20 cellular contexts compared by ENCODE assay signal in genomic region chr11:116281173-116282160, GRCh38.
A peak's percentile ranks its signal among the peaks of the same experiment; 100 is the strongest.
DNase-seq lines count a peak whose midpoint lies in the region; ATAC-seq, FAIRE-seq and TF ChIP-seq lines count a peak whose summit lies in the region.
"Had no signal": no experiment of that assay in that cellular context is flagged by ENCODE, and none has a peak within 500 bp of the region (broad histone marks: within the 10 kb centered on the region; RNA-seq: fewer than 3 reads in every experiment).

No MANE protein-coding gene starts in this region.

- WGBS in HepG2 (ENCODE audit: low lambda C conversion rate), result 66% methylated on average over 10 of the region's 13 CpGs
- WGBS in right lobe of liver (ENCODE audit: insufficient coverage, low coverage, low lambda C conversion rate, missing lambda C conversion rate), result 66% methylated on average over 9 of the region's 13 CpGs
- 92% methylated on average over 13 of the region's 13 CpGs for WGBS in hepatocyte (ENCODE audit: low lambda C conversion rate, missing lambda C conversion rate)
- 92% methylated on average over 13 of the region's 13 CpGs for WGBS in smooth muscle cell (ENCODE audit: low lambda C conversion rate)
- 82 to 85% methylated on average over 12 to 13 of the region's 13 CpGs for WGBS in aorta, 2 donors

- H3K4me1 ChIP-seq in HepG2 (ENCODE audit: insufficient read depth, low read length) (peaks cover 6% of the 10 kb centered on the region; the same call in 1 of the 2 replicates), right lobe of liver (no peaks in the 10 kb centered on the region), PC-9 (replicated peaks; ENCODE audit: insufficient read depth) (no peaks in the 10 kb centered on the region), hepatocyte (ENCODE audit: insufficient read depth) (no peaks in the 10 kb centered on the region), smooth muscle cell (ENCODE audit: low read depth) (no peaks in the 10 kb centered on the region), left lung (peaks cover 0 to 3% of the 10 kb centered on the region in 2 donors), aorta (ENCODE audit: control insufficient read depth in 1 of 2, insufficient read depth in 2 of 2, low read length in 2 of 2) (no peaks in the 10 kb centered on the region)

- CTCF ChIA-PET in HepG2 (lab: Yijun Ruan, JAX; ENCODE audit: low intra/inter-chr PET ratio, low total read pairs) (no interaction called here), PC-9 (lab: Charles Lee) (no interaction called here)

- no peak for TF ChIP-seq POLR2A in HepG2 (IDR thresholded peaks at IDR 0.05; ENCODE audit: insufficient read depth in 1 of 2, low read depth in 2 of 2, low read length in 2 of 2)
- no peak for TF ChIP-seq POLR2A in right lobe of liver (IDR thresholded peaks at IDR 0.05)

- BruUV-seq in HepG2 (replicated peaks; lab: Mats Ljungman, UMichigan) (no TSS peak), PC-9 (replicated peaks; lab: Mats Ljungman, UMichigan) (no TSS peak)

- H3K9ac ChIP-seq in HepG2 (ENCODE audit: insufficient read depth, low read depth, low read length), result no peak overlapping the region
- no peak overlapping the region for H3K9ac ChIP-seq in smooth muscle cell (ENCODE audit: low read depth)

- H3K9me3 ChIP-seq in HepG2 (ENCODE audit: low read length), result no peaks in the 10 kb centered on the region
- no peaks in the 10 kb centered on the region for H3K9me3 ChIP-seq in right lobe of liver
- no peaks in the 10 kb centered on the region for H3K9me3 ChIP-seq in PC-9 (ENCODE audit: insufficient read depth, low read depth)
- H3K9me3 ChIP-seq in hepatocyte (ENCODE audit: low read depth), result no peaks in the 10 kb centered on the region
- no peaks in the 10 kb centered on the region for H3K9me3 ChIP-seq in smooth muscle cell (replicated peaks; ENCODE audit: low read depth)
- no peaks in the 10 kb centered on the region for H3K9me3 ChIP-seq in left lung
- no peaks in the 10 kb centered on the region for H3K9me3 ChIP-seq in aorta (ENCODE audit: control insufficient read depth, low read length)
- H3K9me3 ChIP-seq: transverse colon had no signal

- H3K4me3 ChIP-seq in HepG2 (replicated peaks in 1 of 3; ENCODE audit: insufficient read depth in 1 of 3, low read depth in 2 of 3, low read length in 3 of 3) (no peak overlapping the region), right lobe of liver (no peak overlapping the region), PC-9 (no peak overlapping the region), hepatocyte (no peak overlapping the region), smooth muscle cell (no peak overlapping the region), left lung (no peak overlapping the region), aorta (ENCODE audit: low read length in 2 of 2) (no peak overlapping the region)
- H3K4me3 ChIP-seq: transverse colon had no signal

- TF ChIP-seq RAD21 in HepG2 (CRISPR knock-in tag; IDR thresholded peaks at IDR 0.05), result no peak

- H3K27me3 ChIP-seq in HepG2 (ENCODE audit: control insufficient read depth in 1 of 2, insufficient read depth in 2 of 2, low read length in 2 of 2), result no peaks in the 10 kb centered on the region
- H3K27me3 ChIP-seq in right lobe of liver, result no peaks in the 10 kb centered on the region
- H3K27me3 ChIP-seq in PC-9 (ENCODE audit: insufficient read depth, low read depth), result peaks cover 10% of the 10 kb centered on the region
- no peaks in the 10 kb centered on the region for H3K27me3 ChIP-seq in hepatocyte
- H3K27me3 ChIP-seq in smooth muscle cell (ENCODE audit: low read depth), result peaks cover 4% of the 10 kb centered on the region
- H3K27me3 ChIP-seq in left lung, result no peaks in the 10 kb centered on the region
- peaks cover 0 to 2% of the 10 kb centered on the region in 2 donors for H3K27me3 ChIP-seq in aorta (ENCODE audit: control insufficient read depth in 1 of 2, insufficient read depth in 2 of 2, low read length in 1 of 2)

- H3K36me3 ChIP-seq in HepG2 (replicated peaks in 1 of 2; ENCODE audit: control insufficient read depth in 1 of 2, insufficient read depth in 2 of 2, low read length in 2 of 2), result no peaks in the 10 kb centered on the region
- H3K36me3 ChIP-seq in right lobe of liver, result no peaks in the 10 kb centered on the region
- H3K36me3 ChIP-seq in PC-9 (ENCODE audit: low read depth), result no peaks in the 10 kb centered on the region
- no peaks in the 10 kb centered on the region for H3K36me3 ChIP-seq in hepatocyte (replicated peaks; ENCODE audit: insufficient read depth, low read depth)
- H3K36me3 ChIP-seq in smooth muscle cell (ENCODE audit: low read depth), result no peaks in the 10 kb centered on the region
- no peaks in the 10 kb centered on the region for H3K36me3 ChIP-seq in left lung
- no peaks in the 10 kb centered on the region for H3K36me3 ChIP-seq in aorta (ENCODE audit: control insufficient read depth in 1 of 2, insufficient read depth in 2 of 2, low read length in 1 of 2)
- H3K36me3 ChIP-seq: transverse colon had no signal

- in situ Hi-C loops in HepG2 (cut with HindIII; ENCODE audit: extremely low pct_ligation_motif_present, low pct_unique_long_range_greater_than_20kb), result loop anchor here (10.0 kb wide), 1 partner anchor 223 kb away; no protein-coding TSS in a partner anchor

- DNase-seq in HepG2 (ENCODE audit: low spot score) (no peak), right lobe of liver (no peak), PC-9 (no peak), hepatocyte (ENCODE audit: low spot score) (no peak), smooth muscle cell (lab: John Stamatoyannopoulos, UW; ENCODE audit: unreplicated experiment) (no peak), left lung (no peak), left lobe of liver (ENCODE audit: low spot score) (no peak), aorta (no peak)
- DNase-seq: activated naive CD4-positive, alpha-beta T cell treated with anti-CD3 and anti-CD28 coated beads, Interleukin-2, amount 50 U/mL, for 16 hours; amygdala; CD8-positive, alpha-beta T cell; GDM1; IMR-90; natural killer cell; NCI-H146; NCI-H345; NCI-H774; transverse colon had no signal

- intact Hi-C loops in HepG2 (cut with micrococcal nuclease; ENCODE audit: unreplicated experiment) (loop anchor here (2.0 kb wide), 1 partner anchor 217 kb away; no protein-coding TSS in a partner anchor), right lobe of liver (cut with DNase I) (no loop called here), PC-9 (cut with micrococcal nuclease; ENCODE audit: unreplicated experiment) (no loop called here), left lung (cut with DNase I) (no loop called here), aorta (cut with DNase I) (no loop called here)

- FAIRE-seq in HepG2 (lab: Jason Lieb, UNC), result no peak
- FAIRE-seq: keratinocyte had no signal

- H3K27ac ChIP-seq in HepG2 (ENCODE audit: extremely low read length, insufficient read depth, low read length) (no peak overlapping the region), right lobe of liver (no peak overlapping the region), PC-9 (no peak overlapping the region), hepatocyte (no peak overlapping the region), smooth muscle cell (ENCODE audit: low read depth) (no peak overlapping the region), left lung (no peak overlapping the region), aorta (ENCODE audit: low read depth in 1 of 2, low read length in 2 of 2) (no peak overlapping the region)
- H3K27ac ChIP-seq: transverse colon had no signal

- H3K4me2 ChIP-seq in HepG2 (ENCODE audit: low read depth, low read length) (no peak overlapping the region), PC-9 (no peak overlapping the region), hepatocyte (no peak overlapping the region), smooth muscle cell (no peak overlapping the region)

- POLR2A ChIA-PET in HepG2 (lab: Yijun Ruan, JAX) (no interaction called here), PC-9 (lab: Charles Lee; ENCODE audit: unreplicated experiment) (no interaction called here)

- H2AFZ ChIP-seq in HepG2 (ENCODE audit: low read length) (no peak overlapping the region), PC-9 (no peak overlapping the region), hepatocyte (no peak overlapping the region), smooth muscle cell (ENCODE audit: low read depth) (no peak overlapping the region)

- no peak for TF ChIP-seq EP300 in HepG2 (IDR thresholded peaks at IDR 0.05; ENCODE audit: low read depth in 2 of 2, low read length in 2 of 2)
- TF ChIP-seq EP300 in HepG2 (CRISPR knock-in tag; IDR thresholded peaks at IDR 0.05; ENCODE audit: borderline replicate concordance), result no peak

- no peak; the same call in 1 of the 2 replicates for TF ChIP-seq CTCF in HepG2 (CRISPR knock-in tag; IDR thresholded peaks at IDR 0.05)
- no peak for TF ChIP-seq CTCF in right lobe of liver (IDR thresholded peaks at IDR 0.05)
- peak; percentile 34; the same call in 1 of the 2 replicates for TF ChIP-seq CTCF in PC-9 (conservative IDR thresholded peaks at IDR 0.05)
- TF ChIP-seq CTCF in hepatocyte (IDR thresholded peaks at IDR 0.05; ENCODE audit: poor library complexity), result peak; percentile 10
- peak; percentile 14 for TF ChIP-seq CTCF in smooth muscle cell (IDR thresholded peaks at IDR 0.05; ENCODE audit: borderline replicate concordance, insufficient read depth, poor library complexity, severe bottlenecking)
- TF ChIP-seq CTCF in left lung (IDR thresholded peaks at IDR 0.05), result no peak

- no peaks in the 10 kb centered on the region for H4K20me1 ChIP-seq in HepG2 (ENCODE audit: insufficient read depth, low read length)
- no peaks in the 10 kb centered on the region for H4K20me1 ChIP-seq in PC-9 (ENCODE audit: insufficient read depth)
- no peaks in the 10 kb centered on the region for H4K20me1 ChIP-seq in hepatocyte (ENCODE audit: insufficient read depth, poor library complexity, severe bottlenecking)
- H4K20me1 ChIP-seq in smooth muscle cell (ENCODE audit: low read depth), result no peaks in the 10 kb centered on the region

- H3K79me2 ChIP-seq in HepG2 (ENCODE audit: insufficient read depth, low read length) (no peaks in the 10 kb centered on the region), PC-9 (ENCODE audit: low read depth) (no peaks in the 10 kb centered on the region), hepatocyte (no peaks in the 10 kb centered on the region), smooth muscle cell (ENCODE audit: low read depth) (no peaks in the 10 kb centered on the region)

- ATAC-seq in HepG2, result no peak; the same call in 2 of the 3 replicates
- ATAC-seq in right lobe of liver, result no peak
- ATAC-seq in left lung, result no peak
- no peak for ATAC-seq in left lobe of liver
- ATAC-seq in aorta (ENCODE audit: low FRiP score), result no peak
- ATAC-seq: CD8-positive, alpha-beta T cell; natural killer cell; stimulated activated memory B cell treated with anti-CD40 and anti-IgM and Interleukin-4, amounts not matched to agents 10 μg/mL and 1 μg/mL and 100 μg/mL, for 72 hours had no signal

- H3K9me2 ChIP-seq in PC-9 (ENCODE audit: insufficient read depth), result no peaks in the 10 kb centered on the region
- no peaks in the 10 kb centered on the region for H3K9me2 ChIP-seq in hepatocyte (replicated peaks; ENCODE audit: insufficient read depth)

- no peaks in the 10 kb centered on the region for H3F3A ChIP-seq in PC-9 (ENCODE audit: insufficient read depth, low read depth)
- H3F3A ChIP-seq in smooth muscle cell (ENCODE audit: low read depth), result no peaks in the 10 kb centered on the region

TF ChIP-seq in HepG2, 621 proteins besides CTCF, POLR2A, EP300 and RAD21:
- TF ChIP-seq RFX5 (IDR thresholded peaks at IDR 0.05; ENCODE audit: low read depth, low read length) (peak; percentile 64; the same call in 1 of the 2 replicates), STAG1 (CRISPR knock-in tag; IDR thresholded peaks at IDR 0.05) (peak; percentile 28), NFYB (CRISPR knock-in tag; IDR thresholded peaks at IDR 0.05) (no peak)
TF ChIP-seq in HepG2: peak in this region for 2.

Comparison
In these comparisons a context has a peak if more than half of its experiments do, and no peak if none do; other contexts are left out.
1. CTCF ChIP-seq: peak in PC-9 (single experiment), hepatocyte (single experiment) and smooth muscle cell (single experiment); none in HepG2 (single experiment), right lobe of liver (0 of 4) and left lung (0 of 2).